Comparison of ENCODE assay signal across 8 cellular contexts in the genomic region with DNA sequence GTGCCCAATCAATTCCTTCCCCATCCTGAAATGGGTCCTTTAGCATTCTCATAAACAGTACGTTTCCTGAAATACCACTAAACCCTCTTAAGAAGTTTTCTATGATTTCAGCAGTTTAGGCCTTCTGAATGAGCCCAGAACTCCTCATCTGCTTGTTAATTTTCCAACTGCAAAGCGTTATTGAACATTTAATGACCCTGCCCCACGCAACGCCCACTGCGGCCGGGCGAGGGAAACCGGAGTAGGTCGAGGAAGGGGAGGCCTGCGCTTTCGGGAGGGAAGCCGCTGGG. TPM values are rescaled to one million over a fixed set of nuclear protein-coding genes. Genes with fewer than 3 reads are reported as not detected.
DNase-seq lines count a peak whose midpoint lies in the region; ATAC-seq, FAIRE-seq and TF ChIP-seq lines count a peak whose summit lies in the region.

No MANE protein-coding gene starts in this region.

- H3K9me3 ChIP-seq in heart right ventricle, result no peaks in the 10 kb centered on the region

- H3K9me3 Mint-ChIP-seq in mesothelial cell of epicardium, result no peaks in the 10 kb centered on the region

- ATAC-seq in heart right ventricle (no peak), left cardiac atrium (no peak)

- no peak for TF ChIP-seq POLR2A in GM12892 (IDR thresholded peaks at IDR 0.05; ENCODE audit: low read depth, low read length)

- TF ChIP-seq CTCF in heart right ventricle (IDR thresholded peaks at IDR 0.05), result no peak
- TF ChIP-seq CTCF in cardiac fibroblast (IDR thresholded peaks at IDR 0.05; ENCODE audit: low read depth, low read length), result no peak
- TF ChIP-seq CTCF in mesothelial cell of epicardium (IDR thresholded peaks at IDR 0.05; ENCODE audit: unreplicated experiment), result no peak

- FAIRE-seq in GM12892 (lab: Jason Lieb, UNC), result no peak

- H3K4me1 ChIP-seq in heart right ventricle, result peaks cover 0 to 38% (median 29%) of the 10 kb centered on the region in 9 donors

- peak overlapping the region; percentile 78 to 100 (median 94) for H3K4me3 ChIP-seq in heart right ventricle
- H3K4me3 ChIP-seq in cardiac fibroblast (replicated peaks in 1 of 2; ENCODE audit: low read depth in 2 of 2, low read length in 2 of 2), result peak overlapping the region; percentile 97 to 100

- intact Hi-C loops in heart right ventricle (cut with DNase I) (loop anchor here in 4 of 10 donors (5.0 to 10.0 kb wide), 2 partner anchors 98 to 126 kb away; partner anchors contain the start of gene ZC3HAV1 (in 1 of the 4)), left cardiac atrium (cut with DNase I) (loop anchor here in 1 of 2 donors (10.0 kb wide), 1 partner anchor 116 kb away; no protein-coding TSS in a partner anchor)

- H3K36me3 ChIP-seq in heart right ventricle, result no peaks in the 10 kb centered on the region

- 2 to 4% methylated on average over 12 of the region's 12 CpGs for WGBS in heart right ventricle, 2 donors

- H3K36me3 Mint-ChIP-seq in mesothelial cell of epicardium, result peaks cover 3% of the 10 kb centered on the region

- peaks cover 20% of the 10 kb centered on the region for H3K4me1 Mint-ChIP-seq in mesothelial cell of epicardium

- H3K27ac Mint-ChIP-seq in mesothelial cell of epicardium, result peak overlapping the region; percentile 100

- no peaks in the 10 kb centered on the region for H3K27me3 ChIP-seq in heart right ventricle

- peak overlapping the region; percentile 100 for H3K4me3 Mint-ChIP-seq in mesothelial cell of epicardium

- in situ Hi-C loops in KBM-7 (cut with MboI; ENCODE audit: low pct_unique_long_range_greater_than_20kb, low sequenced_read_pairs), result no loop called here

- H3K27me3 Mint-ChIP-seq in mesothelial cell of epicardium (ENCODE audit: low read depth), result no peaks in the 10 kb centered on the region

- peak in 1 of 2 donors; percentile 41 for DNase-seq in heart right ventricle
- no peak for DNase-seq in left cardiac atrium
- DNase-seq in cardiac fibroblast (ENCODE audit: low read depth in 2 of 2), result no peak
- DNase-seq in mesothelial cell of epicardium (ENCODE audit: low spot score in 2 of 2, unreplicated experiment in 2 of 2), result no peak
- no peak for DNase-seq in KBM-7
- no peak for DNase-seq in GM12892 (ENCODE audit: insufficient read length)
- DNase-seq in NK-92 (lab: John Stamatoyannopoulos, UW; ENCODE audit: unreplicated experiment), result no peak
- no peak for DNase-seq in dermis blood vessel endothelial cell

- H3K27ac ChIP-seq in heart right ventricle, result peak overlapping the region in 9 of 10 donors; percentile 38 to 99 (median 97)

RNA-seq across cellular contexts. Expression of gene UBN2, which starts 0.6 kb away (rescaled TPM):
- 10 to 100 TPM; 12.6 to 27.0 (median 22.3) TPM for total RNA-seq in heart right ventricle
- 1 to 10 TPM; 1.3 to 4.6 TPM for polyA plus RNA-seq in heart right ventricle
- 10 to 100 TPM; 11.7 to 14.3 TPM for total RNA-seq in left cardiac atrium
- total RNA-seq in mesothelial cell of epicardium, result 31.4 to 34.8 TPM (median 34.4 TPM) in 3 replicates
- polyA plus RNA-seq in GM12892 (2012; ENCODE audit: missing spikeins), result 4.3 TPM
- total RNA-seq in dermis blood vessel endothelial cell, result 7.1 and 8.0 TPM in 2 replicates
